Comparison of ENCODE assay signal across 28 cellular contexts in genomic region chr3:38516669-38517068, GRCh38.
"Had no signal": no experiment of that assay in that cellular context is flagged by ENCODE, and none has a peak within 500 bp of the region (broad histone marks: within the 10 kb centered on the region; RNA-seq: fewer than 3 reads in every experiment).

No MANE protein-coding gene starts in this region.

- H3K27ac Mint-ChIP-seq: activated naive CD4-positive, alpha-beta T cell treated with anti-CD3 and anti-CD28 coated beads, Interleukin-2, amount 50 U/mL, for 72 hours; activated T-cell treated with anti-CD3 and anti-CD28 coated beads, Interleukin-2, amount 50 U/mL, for 72 hours; mesothelial cell of epicardium; stimulated activated memory B cell treated with anti-CD40 and anti-IgM and Interleukin-4, amounts not matched to agents 10 μg/mL and 1 μg/mL and 100 μg/mL, for 72 hours had no signal

- H3K4me3 Mint-ChIP-seq: activated T-cell treated with anti-CD3 and anti-CD28 coated beads, Interleukin-2, amount 50 U/mL, for 72 hours; mesothelial cell of epicardium; naive thymus-derived CD8-positive, alpha-beta T cell; neural crest cell; stimulated activated memory B cell treated with anti-CD40 and anti-IgM and Interleukin-4, amounts not matched to agents 10 μg/mL and 1 μg/mL and 100 μg/mL, for 72 hours had no signal

- H3K9me3 ChIP-seq: pancreas, prostate gland, suprapubic skin, tibial artery had no signal

- H3K27me3 Mint-ChIP-seq: naive thymus-derived CD8-positive, alpha-beta T cell; stimulated activated memory B cell treated with anti-CD40 and anti-IgM and Interleukin-4, amounts not matched to agents 10 μg/mL and 1 μg/mL and 100 μg/mL, for 72 hours had no signal

- H3K27ac ChIP-seq: heart right ventricle, pancreas, prostate gland, suprapubic skin, tibial artery, VCaP had no signal

- H3K27me3 ChIP-seq: heart right ventricle, pancreas, suprapubic skin, tibial artery had no signal

- H3K36me3 ChIP-seq: pancreas, prostate gland had no signal

- H3K4me3 ChIP-seq: heart right ventricle, pancreas, prostate gland, suprapubic skin, tibial artery had no signal

- DNase-seq: activated CD4-positive, alpha-beta T cell treated with anti-CD3 and anti-CD28 coated beads for 4 hours; activated CD4-positive, alpha-beta T cell treated with anti-CD3 and anti-CD28 coated beads, Interleukin-2, amount 50 U/mL, for 4 hours; activated naive CD4-positive, alpha-beta T cell; activated T-cell treated with anti-CD3 and anti-CD28 coated beads for 4 hours; activated T-cell treated with anti-CD3 and anti-CD28 coated beads, Interleukin-2, amount 50 U/mL, for 72 hours; effector CD8-positive, alpha-beta T cell; erythroblast; foreskin melanocyte; heart right ventricle; islet precursor cell; left colon; naive thymus-derived CD8-positive, alpha-beta T cell; nucleus accumbens; pancreas; retina; small intestine; stimulated activated CD4-positive, alpha-beta T cell treated with anti-CD3 and anti-CD28 coated beads, Interleukin-1b, Interleukin-23, amount 100 ng/mL, for 48 hours; stimulated activated CD4-positive, alpha-beta T cell treated with anti-CD3 and anti-CD28 coated beads, Interleukin-4, amount 100 ng/mL, for 4 hours; stimulated activated CD8-positive, alpha-beta memory T cell treated with anti-CD3 and anti-CD28 coated beads, Interleukin-4, amount 100 ng/mL, for 48 hours; tibial artery had no signal

- ATAC-seq: activated naive CD4-positive, alpha-beta T cell treated with anti-CD3 and anti-CD28 coated beads, Interleukin-2, amount 50 U/mL, for 72 hours; activated T-cell treated with anti-CD3 and anti-CD28 coated beads, Interleukin-2, amount 50 U/mL, for 72 hours; heart right ventricle; left colon; naive thymus-derived CD8-positive, alpha-beta T cell; pancreas; sciatic nerve; stimulated activated memory B cell treated with anti-CD40 and anti-IgM and Interleukin-4, amounts not matched to agents 10 μg/mL and 1 μg/mL and 100 μg/mL, for 72 hours had no signal

- H3K4me1 ChIP-seq: pancreas, prostate gland, suprapubic skin had no signal

- H3K9me3 Mint-ChIP-seq: activated naive CD4-positive, alpha-beta T cell treated with anti-CD3 and anti-CD28 coated beads, Interleukin-2, amount 50 U/mL, for 72 hours; activated T-cell treated with anti-CD3 and anti-CD28 coated beads, Interleukin-2, amount 50 U/mL, for 72 hours; mesothelial cell of epicardium; naive thymus-derived CD8-positive, alpha-beta T cell; neural crest cell; stimulated activated memory B cell treated with anti-CD40 and anti-IgM and Interleukin-4, amounts not matched to agents 10 μg/mL and 1 μg/mL and 100 μg/mL, for 72 hours had no signal

- H3K4me1 Mint-ChIP-seq: mesothelial cell of epicardium, neural crest cell had no signal
